ENCODE assay signal across 1 cellular context in genomic region chr17:80430446-80431245, GRCh38.
TF ChIP-seq lines count a peak whose summit lies in the region.

No MANE protein-coding gene starts in this region.

TF ChIP-seq in H1, 55 proteins besides CTCF, POLR2A, EP300 and RAD21 (continued from another document):
- TF ChIP-seq TBP (IDR thresholded peaks at IDR 0.05; ENCODE audit: low read depth, low read length) = no peak
- TF ChIP-seq SP2 (IDR thresholded peaks at IDR 0.05; ENCODE audit: low read length) = no peak
- TF ChIP-seq KDM4A (IDR thresholded peaks at IDR 0.05; ENCODE audit: low read depth, low read length, severe bottlenecking) = no peak
- no peak for TF ChIP-seq EGR1 (IDR thresholded peaks at IDR 0.05; ENCODE audit: borderline replicate concordance, low read depth, low read length)
- TF ChIP-seq ATF2 (IDR thresholded peaks at IDR 0.05; ENCODE audit: low read length) = no peak
- TF ChIP-seq CHD2 (IDR thresholded peaks at IDR 0.05; ENCODE audit: low read length) = no peak
- TF ChIP-seq CBX8 (IDR thresholded peaks at IDR 0.05; ENCODE audit: borderline replicate concordance, low read depth, low read length) = no peak
- TF ChIP-seq SIN3A (conservative IDR thresholded peaks at IDR 0.05 in 1 of 2, IDR thresholded peaks at IDR 0.05 in 1 of 2; ENCODE audit: low read depth in 1 of 2, low read length in 2 of 2) = no peak
